Comparison of ENCODE assay signal across 16 cellular contexts in genomic region chr18:56124186-56124585, GRCh38.
DNase-seq lines count a peak whose midpoint lies in the region; ATAC-seq and TF ChIP-seq lines count a peak whose summit lies in the region.
"Had no signal": no experiment of that assay in that cellular context is flagged by ENCODE, and none has a peak within 500 bp of the region (broad histone marks: within the 10 kb centered on the region; RNA-seq: fewer than 3 reads in every experiment).

No MANE protein-coding gene starts in this region.

- H3K36me3 ChIP-seq in MM.1S (replicated peaks; ENCODE audit: insufficient read depth, low read length) (no peaks in the 10 kb centered on the region), uterus (no peaks in the 10 kb centered on the region), heart right ventricle (no peaks in the 10 kb centered on the region)
- H3K36me3 ChIP-seq: BLaER1 treated with 17β-estradiol and CSF1 and Interleukin-3, amounts not matched to agents 10 nM and 100 nM; thyroid gland had no signal

- H3K27ac ChIP-seq in RWPE1 (peak overlapping the region; percentile 73), epithelial cell of prostate (peak overlapping the region; percentile 61), MM.1S (ENCODE audit: low read length) (no peak overlapping the region), uterus (no peak overlapping the region), heart right ventricle (no peak overlapping the region)
- H3K27ac ChIP-seq: BLaER1 treated with 17β-estradiol and CSF1 and Interleukin-3, amounts not matched to agents 10 nM and 100 nM; thyroid gland had no signal

- H3K4me1 ChIP-seq in MM.1S (ENCODE audit: low read length), result no peaks in the 10 kb centered on the region
- H3K4me1 ChIP-seq in uterus, result no peaks in the 10 kb centered on the region
- peaks cover 0 to 17% (median 4%) of the 10 kb centered on the region in 9 donors for H3K4me1 ChIP-seq in heart right ventricle

- H3K4me3 ChIP-seq in MM.1S (ENCODE audit: low read length), result no peak overlapping the region
- no peak overlapping the region for H3K4me3 ChIP-seq in uterus
- no peak overlapping the region for H3K4me3 ChIP-seq in heart right ventricle
- H3K4me3 ChIP-seq: BLaER1 treated with 17β-estradiol and CSF1 and Interleukin-3, amounts not matched to agents 10 nM and 100 nM; thyroid gland had no signal

- no peaks in the 10 kb centered on the region for H4K20me1 ChIP-seq in MM.1S (ENCODE audit: insufficient read depth, low read length)
- H4K20me1 ChIP-seq: BLaER1 treated with 17β-estradiol and CSF1 and Interleukin-3, amounts not matched to agents 10 nM and 100 nM had no signal

- POLR2A ChIA-PET in RWPE1 (lab: Yijun Ruan, JAX; ENCODE audit: low non-redundant PET), result no interaction called here

- H3F3A ChIP-seq in MM.1S (ENCODE audit: insufficient read depth, low read length), result no peaks in the 10 kb centered on the region

- CTCF ChIA-PET in RWPE1 (lab: Yijun Ruan, JAX), result no interaction called here

- intact Hi-C loops in uterus (cut with DNase I; ENCODE audit: low total_unique reads), result no loop called here
- intact Hi-C loops in heart right ventricle (cut with DNase I), result no loop called here

- 70 to 71% methylated on average over 2 of the region's 2 CpGs for WGBS in heart right ventricle, 2 donors

- no peak overlapping the region for H3K4me2 ChIP-seq in MM.1S (ENCODE audit: low read depth, low read length)
- H3K4me2 ChIP-seq: BLaER1 treated with 17β-estradiol and CSF1 and Interleukin-3, amounts not matched to agents 10 nM and 100 nM had no signal

- ATAC-seq in heart right ventricle, result no peak
- ATAC-seq: activated T-cell treated with anti-CD3 and anti-CD28 coated beads, Interleukin-2, amount 50 U/mL, for 4 hours had no signal

- no peak for TF ChIP-seq CTCF in RWPE1 (conservative IDR thresholded peaks at IDR 0.05; ENCODE audit: low read depth)
- TF ChIP-seq CTCF in MM.1S (IDR thresholded peaks at IDR 0.05; ENCODE audit: low read length), result no peak
- TF ChIP-seq CTCF in uterus (IDR thresholded peaks at IDR 0.05), result no peak
- no peak for TF ChIP-seq CTCF in heart right ventricle (IDR thresholded peaks at IDR 0.05)

- H3K79me2 ChIP-seq in MM.1S (ENCODE audit: low read length), result no peaks in the 10 kb centered on the region

- no peak overlapping the region for H3K9ac ChIP-seq in MM.1S (ENCODE audit: low read length)
- H3K9ac ChIP-seq: BLaER1 treated with 17β-estradiol and CSF1 and Interleukin-3, amounts not matched to agents 10 nM and 100 nM had no signal

- no peaks in the 10 kb centered on the region for H3K9me2 ChIP-seq in MM.1S (replicated peaks; ENCODE audit: insufficient read depth, low read length)

- H3K27me3 ChIP-seq in MM.1S (replicated peaks; ENCODE audit: insufficient read depth, low read length), result no peaks in the 10 kb centered on the region
- H3K27me3 ChIP-seq in uterus, result no peaks in the 10 kb centered on the region
- no peaks in the 10 kb centered on the region for H3K27me3 ChIP-seq in heart right ventricle
- H3K27me3 ChIP-seq: BLaER1 treated with 17β-estradiol and CSF1 and Interleukin-3, amounts not matched to agents 10 nM and 100 nM; thyroid gland had no signal

- DNase-seq in EH (ENCODE audit: low read depth), result peak; percentile 96
- peak; percentile 10 for DNase-seq in RWPE1 (ENCODE audit: low spot score)
- DNase-seq in epithelial cell of prostate (ENCODE audit: low read depth, low spot score), result peak; percentile 78
- DNase-seq in non-pigmented ciliary epithelial cell (ENCODE audit: low read depth), result peak; percentile 14
- DNase-seq in MM.1S, result no peak
- no peak for DNase-seq in uterus
- DNase-seq in heart right ventricle, result no peak
- no peak for DNase-seq in NCI-H2081 (lab: John Stamatoyannopoulos, UW)
- DNase-seq: activated CD4-positive, alpha-beta T cell treated with anti-CD3 and anti-CD28 coated beads, Interleukin-2, amount 50 U/mL, for 48 hours; activated T-cell treated with anti-CD3 and anti-CD28 coated beads, Interleukin-2, amount 50 U/mL, for 4 hours; NCI-H1048; NCI-H2107; NCI-H69; occipital lobe; thyroid gland had no signal

- H3K9me3 ChIP-seq in MM.1S (replicated peaks; ENCODE audit: insufficient read depth, low read length) (no peaks in the 10 kb centered on the region), uterus (no peaks in the 10 kb centered on the region), heart right ventricle (no peaks in the 10 kb centered on the region)
- H3K9me3 ChIP-seq: BLaER1 treated with 17β-estradiol and CSF1 and Interleukin-3, amounts not matched to agents 10 nM and 100 nM; thyroid gland had no signal

- H2AFZ ChIP-seq in MM.1S (ENCODE audit: low read length), result no peak overlapping the region; the same call in 1 of the 2 replicates

- no peak for TF ChIP-seq POLR2A in uterus (IDR thresholded peaks at IDR 0.05)

Comparison
In these comparisons a context has a peak if more than half of its experiments do, and no peak if none do; other contexts are left out.
1. DNase-seq: peak in EH (single experiment), RWPE1 (single experiment), epithelial cell of prostate (single experiment) and non-pigmented ciliary epithelial cell (single experiment); none in MM.1S (single experiment), uterus (0 of 2), heart right ventricle (0 of 2) and NCI-H2081 (0 of 2).
2. H3K27ac ChIP-seq: peak in RWPE1 (single experiment) and epithelial cell of prostate (single experiment); none in MM.1S (single experiment), uterus (0 of 2) and heart right ventricle (0 of 10).